ENCODE assay signal across 9 cellular contexts in the genomic region with DNA sequence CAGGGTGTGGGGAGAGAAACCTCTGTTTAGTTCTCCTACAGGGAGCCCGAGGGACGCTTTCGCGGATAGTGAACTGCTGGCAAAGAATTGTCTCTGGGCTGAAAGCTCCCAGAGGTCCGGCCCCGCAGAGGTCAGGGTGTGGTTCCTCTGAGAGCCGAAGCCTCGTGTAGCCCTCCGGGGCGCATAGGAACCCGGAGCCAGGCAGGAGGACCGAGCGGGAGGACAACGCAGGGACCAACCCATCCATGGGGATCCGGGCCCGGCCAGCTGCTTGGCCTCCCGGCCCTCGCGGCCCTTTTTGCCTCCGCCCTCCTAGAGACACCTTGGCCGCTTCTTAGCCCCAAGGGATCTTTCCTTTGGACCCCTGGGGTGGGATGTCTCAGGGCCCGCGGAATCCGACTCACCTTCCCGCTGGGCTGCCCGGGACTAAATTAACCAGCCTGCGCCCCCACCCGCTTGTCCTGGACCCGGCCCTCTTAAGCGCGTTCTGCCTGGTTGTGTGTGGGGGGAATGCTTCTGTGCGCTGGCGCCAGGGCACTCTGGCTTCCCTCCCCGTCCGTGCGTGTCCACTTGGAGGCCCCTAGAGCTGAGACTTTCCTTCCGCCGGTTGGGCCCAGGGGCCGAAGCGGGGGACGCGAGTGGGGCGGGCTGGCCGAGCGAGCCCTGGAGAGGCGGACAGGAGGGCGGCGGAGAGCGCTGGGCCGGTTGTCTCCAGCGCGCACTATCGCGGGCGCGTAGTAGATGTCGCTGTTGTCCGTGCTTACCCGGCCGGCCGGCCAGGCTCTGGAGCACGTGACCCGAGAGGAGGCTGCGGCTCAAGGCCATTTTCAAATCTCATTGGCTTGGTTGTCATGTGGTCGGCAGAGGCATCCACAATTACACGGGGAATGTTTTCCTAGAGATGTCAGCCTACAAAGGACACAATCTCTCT. TPM values are rescaled to one million over a fixed set of nuclear protein-coding genes. Genes with fewer than 3 reads are reported as not detected.
DNase-seq lines count a peak whose midpoint lies in the region; ATAC-seq, FAIRE-seq and TF ChIP-seq lines count a peak whose summit lies in the region.
"Had no signal": no experiment of that assay in that cellular context is flagged by ENCODE, and none has a peak within 500 bp of the region (broad histone marks: within the 10 kb centered on the region; RNA-seq: fewer than 3 reads in every experiment).

A gene (plus strand): TSS at position 896 of the 931 bp plus-strand sequence. CDS start 56 bp downstream, outside the sequence.

- H3K27me3 ChIP-seq in right atrium auricular region (peaks cover 87 to 92% of the 10 kb centered on the region in 2 donors), colonic mucosa (peaks cover 81% of the 10 kb centered on the region)

- peak within 1 kb of the TSS; percentile 51 to 64 for H3K9ac ChIP-seq in colonic mucosa (ENCODE audit: low read depth in 2 of 2, low read length in 2 of 2)

- H3K4me3 ChIP-seq in right atrium auricular region = no peak within 1 kb of the TSS
- H3K4me3 ChIP-seq in colonic mucosa = peak within 1 kb of the TSS; percentile 11
- H3K4me3 ChIP-seq in mucosa of descending colon = no peak within 1 kb of the TSS

- TF ChIP-seq CTCF in right atrium auricular region (IDR thresholded peaks at IDR 0.05) (no peak), colonic mucosa (IDR thresholded peaks at IDR 0.05) (no peak), mucosa of descending colon (IDR thresholded peaks at IDR 0.05) (no peak)

- intact Hi-C loops in left cardiac atrium (cut with DNase I) (no loop called here), colonic mucosa (cut with DNase I) (no loop called here), mucosa of descending colon (cut with DNase I, micrococcal nuclease) (no loop called here), left ventricle myocardium superior (cut with micrococcal nuclease) (no loop called here)

- H3K4me1 ChIP-seq in right atrium auricular region = peaks cover 0 to 6% of the 10 kb centered on the region in 2 donors
- H3K4me1 ChIP-seq in colonic mucosa = no peaks in the 10 kb centered on the region
- peaks cover 3% of the 10 kb centered on the region for H3K4me1 ChIP-seq in mucosa of descending colon (ENCODE audit: low read depth)

- H3K36me3 ChIP-seq in right atrium auricular region = no peaks in the 10 kb centered on the region
- H3K36me3 ChIP-seq in colonic mucosa = no peaks in the 10 kb centered on the region
- H3K36me3 ChIP-seq in mucosa of descending colon (ENCODE audit: low read depth) = no peaks in the 10 kb centered on the region

- H3K9me3 ChIP-seq in right atrium auricular region (peaks cover 0 to 4% of the 10 kb centered on the region in 2 donors), colonic mucosa (no peaks in the 10 kb centered on the region), mucosa of descending colon (no peaks in the 10 kb centered on the region)

- no peak for DNase-seq in left cardiac atrium
- DNase-seq in right atrium auricular region (ENCODE audit: low spot score) = no peak
- peak; percentile 48 for DNase-seq in colonic mucosa
- peak; percentile 63 to 75 (median 66) for DNase-seq in mucosa of descending colon
- DNase-seq in cerebellar cortex (ENCODE audit: low spot score) = no peak
- DNase-seq in frontal cortex (ENCODE audit: low spot score in 2 of 2) = no peak
- DNase-seq in left ventricle myocardium superior = no peak
- DNase-seq: NCI-H1694 treated with DMSO at 0.1 percent for 48 hours had no signal

- H3K27ac ChIP-seq in right atrium auricular region = no peak within 1 kb of the TSS
- no peak within 1 kb of the TSS for H3K27ac ChIP-seq in colonic mucosa

- FAIRE-seq in frontal cortex (lab: Jason Lieb, UNC) = no peak

- ATAC-seq in left cardiac atrium = peak; percentile 25 to 30
- peak; percentile 88 for ATAC-seq in mucosa of descending colon
- ATAC-seq in HG02678 (IDR thresholded peaks at IDR 0.05; ENCODE audit: unreplicated experiment) = no peak
- ATAC-seq in left ventricle myocardium superior = no peak

RNA-seq across cellular contexts. Expression of the gene that starts here (rescaled TPM):
- total RNA-seq in left cardiac atrium (not detected), right atrium auricular region (not detected), colonic mucosa (1 to 10 TPM in 1 of 2 donors, under 1 TPM in 1; 0.32 to 1.9 TPM), mucosa of descending colon (1 to 10 TPM; 1.8 to 4.1 (median 3.0) TPM), frontal cortex (not detected), left ventricle myocardium superior (not detected)

Comparison
In these comparisons a context has a peak if more than half of its experiments do, and no peak if none do; other contexts are left out.
1. Peak in ATAC-seq in left cardiac atrium; RNA of the gene not detected or under 1 TPM.
2. DNase-seq: peak in colonic mucosa (single experiment) and mucosa of descending colon (3 of 3); none in left cardiac atrium (single experiment), right atrium auricular region (single experiment), cerebellar cortex (single experiment), frontal cortex (0 of 2) and left ventricle myocardium superior (single experiment).